In the genomic region with DNA sequence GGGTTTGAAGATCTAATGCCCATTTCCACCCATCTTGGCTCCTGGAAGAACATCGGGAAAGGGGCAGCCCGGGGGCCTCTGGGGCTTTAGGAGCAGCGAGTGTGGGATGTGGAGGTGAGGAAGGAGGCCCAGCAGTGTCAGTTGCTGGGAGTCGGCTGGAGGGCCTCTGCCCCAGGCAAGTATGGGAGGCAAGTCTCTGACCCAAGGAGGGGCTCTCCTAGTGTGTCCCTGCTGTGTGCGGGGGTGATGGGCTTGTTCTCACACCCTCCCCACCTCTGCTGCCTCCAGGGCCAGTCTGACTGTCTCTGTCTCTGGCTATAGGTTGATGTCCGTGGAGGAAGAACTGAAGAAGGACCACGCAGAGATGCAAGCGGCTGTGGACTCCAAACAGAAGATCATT, we compare ENCODE assay signal across 18 cellular contexts.
DNase-seq lines count a peak whose midpoint lies in the region; ATAC-seq, FAIRE-seq and TF ChIP-seq lines count a peak whose summit lies in the region.
"Had no signal": no experiment of that assay in that cellular context is flagged by ENCODE, and none has a peak within 500 bp of the region (broad histone marks: within the 10 kb centered on the region; RNA-seq: fewer than 3 reads in every experiment).

No MANE protein-coding gene starts in this region.

- TF ChIP-seq POLR2A in uterus (IDR thresholded peaks at IDR 0.05) (no peak), GM12891 (IDR thresholded peaks at IDR 0.05; ENCODE audit: low read depth, low read length) (no peak)

- no peaks in the 10 kb centered on the region for H3K9me3 ChIP-seq in right atrium auricular region
- peaks cover 1% of the 10 kb centered on the region for H3K9me3 ChIP-seq in osteoblast (ENCODE audit: low read depth, low read length)
- H3K9me3 ChIP-seq in uterus, result no peaks in the 10 kb centered on the region
- H3K9me3 ChIP-seq: Peyer's patch had no signal

- H3K79me2 ChIP-seq in osteoblast (ENCODE audit: insufficient read depth, low read length), result peaks cover 2% of the 10 kb centered on the region

- no peak for FAIRE-seq in GM12891 (lab: Jason Lieb, UNC)
- FAIRE-seq: A204.1, GM12892 had no signal

- H3K9me3 Mint-ChIP-seq in endothelial cell (ENCODE audit: unreplicated experiment), result no peaks in the 10 kb centered on the region

- no peak for ATAC-seq in Right ventricle myocardium superior (ENCODE audit: poor library complexity)
- ATAC-seq: CD8-positive, alpha-beta T cell had no signal

- H3K4me2 ChIP-seq in osteoblast (ENCODE audit: insufficient read depth, low read length), result no peak overlapping the region
- H3K4me2 ChIP-seq: KMS-11 had no signal

- DNase-seq in Right ventricle myocardium superior (peak; percentile 24), right atrium auricular region (ENCODE audit: low spot score) (no peak), endothelial cell (ENCODE audit: low spot score) (no peak), osteoblast (ENCODE audit: insufficient read length, low spot score, missing footprints) (peak; percentile 56), uterus (no peak), GM12891 (ENCODE audit: insufficient read length, low spot score) (no peak), amniotic stem cell (lab: John Stamatoyannopoulos, UW) (no peak), ecto neural progenitor cell (ENCODE audit: low spot score) (no peak)
- DNase-seq: Calu3, HCEC 1CT, NCI-H187 treated with DMSO at 0.1 percent for 48 hours, NCI-H226, NCI-H524 treated with DMSO at 0.1 percent for 48 hours had no signal

- peaks cover 10% of the 10 kb centered on the region for H3K4me1 Mint-ChIP-seq in endothelial cell (ENCODE audit: unreplicated experiment)

- H3K27me3 ChIP-seq in right atrium auricular region (no peaks in the 10 kb centered on the region), osteoblast (ENCODE audit: insufficient read depth, low read length) (no peaks in the 10 kb centered on the region), uterus (no peaks in the 10 kb centered on the region)
- H3K27me3 ChIP-seq: Peyer's patch had no signal

- intact Hi-C loops in Right ventricle myocardium superior (cut with DNase I), result no loop called here
- intact Hi-C loops in uterus (cut with DNase I; ENCODE audit: low total_unique reads), result no loop called here

- no peak overlapping the region for H3K27ac Mint-ChIP-seq in endothelial cell (ENCODE audit: unreplicated experiment)
- H3K27ac Mint-ChIP-seq: CD8-positive, alpha-beta T cell had no signal

- TF ChIP-seq CTCF in right atrium auricular region (IDR thresholded peaks at IDR 0.05) (no peak), endothelial cell (IDR thresholded peaks at IDR 0.05; ENCODE audit: unreplicated experiment) (no peak), osteoblast (IDR thresholded peaks at IDR 0.05; ENCODE audit: extremely low read depth, low read depth, low read length) (no peak), uterus (IDR thresholded peaks at IDR 0.05) (no peak)

- H3K4me1 ChIP-seq in right atrium auricular region, result peaks cover 0 to 44% of the 10 kb centered on the region in 2 donors
- no peaks in the 10 kb centered on the region for H3K4me1 ChIP-seq in osteoblast (ENCODE audit: insufficient read depth, low read length)
- H3K4me1 ChIP-seq in uterus, result peaks cover 0 to 4% of the 10 kb centered on the region in 2 donors
- H3K4me1 ChIP-seq: Peyer's patch had no signal

- H3K27me3 Mint-ChIP-seq in endothelial cell (ENCODE audit: unreplicated experiment), result peaks cover 20% of the 10 kb centered on the region

- H3K36me3 ChIP-seq in right atrium auricular region, result peaks cover 61% of the 10 kb centered on the region
- H3K36me3 ChIP-seq in osteoblast (ENCODE audit: insufficient read depth, low read length), result peaks cover 14% of the 10 kb centered on the region
- H3K36me3 ChIP-seq in uterus, result no peaks in the 10 kb centered on the region

- H4K20me1 ChIP-seq in osteoblast (ENCODE audit: insufficient read depth, low read length), result no peaks in the 10 kb centered on the region

- peak overlapping the region; percentile 59 for H3K4me3 Mint-ChIP-seq in endothelial cell (ENCODE audit: unreplicated experiment)
- H3K4me3 Mint-ChIP-seq: CD8-positive, alpha-beta T cell had no signal

- H3K27ac ChIP-seq in right atrium auricular region (peak overlapping the region in 1 of 2 donors; percentile 66), osteoblast (ENCODE audit: low read depth, low read length) (no peak overlapping the region), uterus (peak overlapping the region; percentile 30 to 67)
- H3K27ac ChIP-seq: KMS-11, Peyer's patch had no signal

- peaks cover 43% of the 10 kb centered on the region for H3K36me3 Mint-ChIP-seq in endothelial cell (ENCODE audit: low read depth, unreplicated experiment)
- H3K36me3 Mint-ChIP-seq: CD8-positive, alpha-beta T cell had no signal

- H2AFZ ChIP-seq in osteoblast (ENCODE audit: low read length), result no peak overlapping the region

- H3K4me3 ChIP-seq in right atrium auricular region (no peak overlapping the region), osteoblast (ENCODE audit: insufficient read depth, low read length) (no peak overlapping the region), uterus (no peak overlapping the region)
- H3K4me3 ChIP-seq: Peyer's patch had no signal

TF ChIP-seq in GM12891, 5 proteins besides CTCF, POLR2A, EP300 and RAD21:
- TF ChIP-seq POLR2AphosphoS5 (IDR thresholded peaks at IDR 0.05; ENCODE audit: low read depth, low read length), result no peak
- TF ChIP-seq TAF1 (IDR thresholded peaks at IDR 0.05; ENCODE audit: low read depth, low read length), result no peak
- TF ChIP-seq SPI1 (IDR thresholded peaks at IDR 0.05; ENCODE audit: low read depth, low read length), result no peak
- no peak for TF ChIP-seq POU2F2 (IDR thresholded peaks at IDR 0.05; ENCODE audit: low read depth, low read length)
- TF ChIP-seq PAX5 (IDR thresholded peaks at IDR 0.05; ENCODE audit: insufficient read depth, low read length, severe bottlenecking), result no peak

Comparison
In these comparisons a context has a peak if more than half of its experiments do, and no peak if none do; other contexts are left out.
1. DNase-seq: peak in Right ventricle myocardium superior (single experiment) and osteoblast (single experiment); none in right atrium auricular region (single experiment), endothelial cell (single experiment), uterus (0 of 2), GM12891 (single experiment), amniotic stem cell (single experiment) and ecto neural progenitor cell (single experiment).